ENCODE assay signal across 1 cellular context in the genomic region with DNA sequence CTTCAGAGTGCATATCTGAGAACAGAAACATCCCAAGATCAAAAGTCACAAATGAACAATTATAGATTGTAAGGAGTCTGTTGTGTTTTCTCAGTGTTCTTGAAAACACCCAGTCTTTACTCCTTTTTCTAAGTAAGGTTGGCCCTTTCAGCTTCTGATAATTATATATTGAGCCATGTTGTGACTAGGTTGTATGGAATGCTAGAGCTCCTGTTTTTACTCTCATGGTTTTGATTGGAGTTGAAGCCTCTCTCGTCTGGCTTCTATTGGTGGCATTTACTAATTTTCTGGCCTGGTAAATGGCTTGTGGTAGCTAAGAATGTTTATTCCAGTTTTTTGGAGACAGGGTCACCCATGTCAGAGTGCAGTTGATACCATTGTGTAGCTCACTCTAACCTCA.
TF ChIP-seq lines count a peak whose summit lies in the region.

No MANE protein-coding gene starts in this region.

TF ChIP-seq in SK-N-SH treated with all-trans-retinoic acid at 6 μM for 48 hours, 23 proteins besides CTCF, POLR2A, EP300 and RAD21 (continued from another document):
- TF ChIP-seq CSRNP3 (CRISPR knock-in tag; IDR thresholded peaks at IDR 0.05) (no peak), ZFP3 (CRISPR knock-in tag; IDR thresholded peaks at IDR 0.05) (no peak), ARNTL (CRISPR knock-in tag; IDR thresholded peaks at IDR 0.05; ENCODE audit: borderline replicate concordance, low read depth) (no peak)
TF ChIP-seq in SK-N-SH treated with all-trans-retinoic acid at 6 μM for 48 hours: peak in this region for 0.
